18 cellular contexts compared by ENCODE assay signal in the genomic region with DNA sequence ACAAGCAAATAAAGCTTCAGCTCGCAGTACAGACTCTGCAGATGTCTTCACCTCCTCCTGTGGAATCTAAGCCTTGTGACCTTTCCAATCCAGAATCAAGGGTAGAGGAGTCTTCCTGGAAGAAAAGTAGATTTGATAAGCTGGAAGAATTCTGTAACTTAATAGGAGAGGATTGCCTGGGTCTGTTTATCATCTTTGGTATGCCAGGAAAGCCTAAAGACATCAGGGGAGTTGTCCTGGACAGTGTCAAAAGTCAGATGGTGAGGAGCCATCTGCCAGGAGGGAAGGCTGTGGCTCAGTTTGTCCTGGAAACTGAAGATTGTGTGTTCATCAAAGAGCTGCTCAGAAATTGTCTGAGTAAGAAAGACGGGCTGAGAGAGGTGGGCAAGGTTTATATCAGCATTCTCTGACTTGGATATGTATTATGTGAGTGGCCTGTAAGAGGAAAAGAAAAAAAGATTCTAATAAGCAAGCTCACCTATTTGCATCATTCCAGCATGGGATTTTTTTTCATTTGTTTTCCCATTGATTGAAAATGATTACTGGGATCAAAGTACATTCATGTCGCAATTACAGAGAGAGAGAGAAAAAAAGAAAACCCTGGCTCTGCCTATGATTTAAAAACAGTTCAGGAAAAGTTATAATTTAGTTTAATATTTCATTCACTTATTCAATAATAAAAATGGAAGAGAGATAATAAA.
"Had no signal": no experiment of that assay in that cellular context is flagged by ENCODE, and none has a peak within 500 bp of the region (broad histone marks: within the 10 kb centered on the region; RNA-seq: fewer than 3 reads in every experiment).

No MANE protein-coding gene starts in this region.

- H3K4me3 ChIP-seq: adrenal gland, gastrocnemius medialis, upper lobe of left lung had no signal

- H3K27ac ChIP-seq: adrenal gland, gastrocnemius medialis, upper lobe of left lung had no signal

- DNase-seq: activated B cell treated with CpG ODN at 0.5 μM for 24 hours; activated CD4-positive, alpha-beta memory T cell treated with anti-CD3 and anti-CD28 coated beads for 36 hours; activated CD4-positive, alpha-beta T cell treated with anti-CD3 and anti-CD28 coated beads for 4 hours; activated gamma-delta T cell treated with Interleukin-2 at 50 U/mL for 16 hours; activated T-cell treated with anti-CD3 and anti-CD28 coated beads for 4 hours; adrenal gland; caudate nucleus; erythroblast; gastrocnemius medialis; head of caudate nucleus; mesendoderm; nucleus accumbens; posterior cingulate gyrus; retina; stimulated activated naive CD8-positive, alpha-beta T cell treated with anti-CD3 and anti-CD28 coated beads, Interleukin-15, Interleukin-2, amounts not matched to agents 100 U/mL and 50 U/mL, for 24 hours; T-cell; upper lobe of left lung had no signal

- H3K4me1 ChIP-seq: adrenal gland, gastrocnemius medialis, upper lobe of left lung had no signal

- H3K9me3 ChIP-seq: adrenal gland, gastrocnemius medialis, upper lobe of left lung had no signal

- H3K27me3 ChIP-seq: adrenal gland, gastrocnemius medialis, upper lobe of left lung had no signal

- FAIRE-seq: endometrium had no signal
